Comparison of ENCODE assay signal across 8 cellular contexts in the genomic region with DNA sequence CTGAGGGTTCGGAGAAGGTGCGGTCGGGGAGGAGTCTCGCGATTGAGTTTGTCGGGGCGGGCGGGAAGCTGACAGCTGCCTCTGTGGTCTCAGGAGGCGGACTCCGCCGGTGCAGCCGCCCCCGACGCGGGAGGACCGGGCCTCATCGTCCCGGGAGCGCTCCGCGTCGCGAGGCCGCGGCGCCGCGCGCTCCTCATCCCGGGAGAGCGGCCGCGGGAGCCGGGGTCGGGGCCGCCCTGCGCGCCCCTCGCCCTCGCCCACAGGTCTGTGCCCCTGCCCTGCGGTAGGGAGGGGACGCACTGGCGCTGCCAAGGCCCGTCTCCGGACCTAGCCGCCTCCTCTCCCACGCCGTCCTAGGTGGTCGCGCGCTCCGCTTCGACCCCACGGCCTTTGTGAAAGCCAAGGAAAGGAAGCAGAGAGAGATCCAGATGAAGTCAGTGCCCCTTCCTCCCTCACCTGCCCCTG. TPM values are rescaled to one million over a fixed set of nuclear protein-coding genes. Genes with fewer than 3 reads are reported as not detected.
DNase-seq lines count a peak whose midpoint lies in the region; ATAC-seq and TF ChIP-seq lines count a peak whose summit lies in the region.

No MANE protein-coding gene starts in this region.

- no peaks in the 10 kb centered on the region for H3K9me3 Mint-ChIP-seq in Calu3 (ENCODE audit: low read depth, unreplicated experiment)
- no peaks in the 10 kb centered on the region for H3K9me3 Mint-ChIP-seq in activated naive CD8-positive, alpha-beta T cell treated with anti-CD3 and anti-CD28 coated beads, Interleukin-2, amount 10 ng/mL, durations not matched to agents 7 days and 5 days

- no peaks in the 10 kb centered on the region for H3K9me3 ChIP-seq in iPS-15b (ENCODE audit: control insufficient read depth, insufficient read depth, low read length)
- H3K9me3 ChIP-seq in HAP-1 = no peaks in the 10 kb centered on the region

- intact Hi-C loops in Calu3 (cut with micrococcal nuclease; ENCODE audit: unreplicated experiment) = no loop called here

- peaks cover 10% of the 10 kb centered on the region for H3K36me3 ChIP-seq in iPS-15b (ENCODE audit: control insufficient read depth, insufficient read depth, low read length)
- H3K36me3 ChIP-seq in HAP-1 (replicated peaks) = peaks cover 15% of the 10 kb centered on the region

- H3K27me3 ChIP-seq in iPS-15b (ENCODE audit: control insufficient read depth, insufficient read depth, low read length) = peaks cover 20% of the 10 kb centered on the region
- H3K27me3 ChIP-seq in HAP-1 (ENCODE audit: low read depth) = no peaks in the 10 kb centered on the region

- in situ Hi-C loops in HAP-1 (cut with MboI; ENCODE audit: low sequenced_read_pairs) = no loop called here

- ATAC-seq in activated naive CD8-positive, alpha-beta T cell treated with anti-CD3 and anti-CD28 coated beads, Interleukin-2, amount 10 ng/mL, durations not matched to agents 7 days and 5 days (ENCODE audit: low read depth) = peak; percentile 44

- peaks cover 4% of the 10 kb centered on the region for H3K4me1 ChIP-seq in iPS-15b (ENCODE audit: control insufficient read depth, insufficient read depth, low read length)
- no peaks in the 10 kb centered on the region; the same call in 1 of the 2 replicates for H3K4me1 ChIP-seq in HAP-1

- CTCF ChIA-PET in Calu3 (lab: Charles Lee) = interaction anchor here (1.0 to 1.6 kb wide), 5 partner anchors 63 to 199 kb away, joined by 3 to 9 read pairs (median 4); a partner anchor contains a TSS

- peaks cover 21% of the 10 kb centered on the region for H3K4me1 Mint-ChIP-seq in Calu3 (ENCODE audit: low read depth, unreplicated experiment)
- H3K4me1 Mint-ChIP-seq in activated naive CD8-positive, alpha-beta T cell treated with anti-CD3 and anti-CD28 coated beads, Interleukin-2, amount 10 ng/mL, durations not matched to agents 7 days and 5 days = peaks cover 11% of the 10 kb centered on the region

- peak overlapping the region; percentile 72 for H3K4me3 ChIP-seq in iPS-15b (ENCODE audit: low read depth, low read length)
- H3K4me3 ChIP-seq in HAP-1 = no peak overlapping the region

- DNase-seq in Calu3 (no peak), NCI-H748 (lab: John Stamatoyannopoulos, UW; ENCODE audit: unreplicated experiment) (peak; percentile 67), NCI-H526 treated with DMSO at 0.1 percent for 48 hours (lab: John Stamatoyannopoulos, UW) (no peak), HAP-1 (ENCODE audit: low spot score in 2 of 2) (no peak), SIG-M5 (lab: John Stamatoyannopoulos, UW) (no peak)
- peak; percentile 65 for DNase-seq in activated naive CD8-positive, alpha-beta T cell treated with anti-CD3 and anti-CD28 coated beads, Interleukin-2, amount 10 ng/mL, durations not matched to agents 7 days and 5 days
- peak; percentile 41 to 47 for DNase-seq in stimulated activated CD4-positive, alpha-beta T cell treated with anti-CD3 and anti-CD28 coated beads, Interleukin-2, amount 100 ng/mL, for 24 hours

- H3K36me3 Mint-ChIP-seq in Calu3 (ENCODE audit: insufficient read depth, unreplicated experiment) = peaks cover 20% of the 10 kb centered on the region
- H3K36me3 Mint-ChIP-seq in activated naive CD8-positive, alpha-beta T cell treated with anti-CD3 and anti-CD28 coated beads, Interleukin-2, amount 10 ng/mL, durations not matched to agents 7 days and 5 days = peaks cover 10% of the 10 kb centered on the region

- POLR2A ChIA-PET in activated naive CD8-positive, alpha-beta T cell treated with anti-CD3 and anti-CD28 coated beads, Interleukin-2, amount 10 ng/mL, durations not matched to agents 7 days and 5 days (lab: Charles Lee) = no interaction called here

- peak overlapping the region; percentile 75 for H3K27ac Mint-ChIP-seq in Calu3 (ENCODE audit: unreplicated experiment)
- H3K27ac Mint-ChIP-seq in activated naive CD8-positive, alpha-beta T cell treated with anti-CD3 and anti-CD28 coated beads, Interleukin-2, amount 10 ng/mL, durations not matched to agents 7 days and 5 days = peak overlapping the region; percentile 79

- peak overlapping the region; percentile 87 for H3K4me3 Mint-ChIP-seq in Calu3 (ENCODE audit: low read depth, unreplicated experiment)
- peak overlapping the region; percentile 82 for H3K4me3 Mint-ChIP-seq in activated naive CD8-positive, alpha-beta T cell treated with anti-CD3 and anti-CD28 coated beads, Interleukin-2, amount 10 ng/mL, durations not matched to agents 7 days and 5 days

- BruUV-seq in Calu3 (replicated peaks; lab: Mats Ljungman, UMichigan) = no TSS peak

- TF ChIP-seq CTCF in Calu3 (IDR thresholded peaks at IDR 0.05; ENCODE audit: unreplicated experiment) = no peak

- no peak overlapping the region for H3K9ac ChIP-seq in iPS-15b (ENCODE audit: low read depth, low read length)

- peaks cover 27% of the 10 kb centered on the region for H3K27me3 Mint-ChIP-seq in Calu3 (ENCODE audit: unreplicated experiment)
- H3K27me3 Mint-ChIP-seq in activated naive CD8-positive, alpha-beta T cell treated with anti-CD3 and anti-CD28 coated beads, Interleukin-2, amount 10 ng/mL, durations not matched to agents 7 days and 5 days = peaks cover 13% of the 10 kb centered on the region

RNA-seq across cellular contexts. Expression of a gene that starts 6.9 kb away (rescaled TPM):
- not detected in 2 replicates for total RNA-seq in Calu3 (2022)
- total RNA-seq in activated naive CD8-positive, alpha-beta T cell treated with anti-CD3 and anti-CD28 coated beads, Interleukin-2, amount 10 ng/mL, durations not matched to agents 7 days and 5 days = not detected

RNA-seq across cellular contexts. Expression of a gene that starts 20.7 kb away (rescaled TPM):
- total RNA-seq in Calu3 (2022) = 31.0 and 32.7 TPM in 2 replicates
- 10 to 100 TPM; 31.5 to 34.2 TPM for total RNA-seq in activated naive CD8-positive, alpha-beta T cell treated with anti-CD3 and anti-CD28 coated beads, Interleukin-2, amount 10 ng/mL, durations not matched to agents 7 days and 5 days

RNA-seq across cellular contexts. Expression of a gene that starts 24.8 kb away (rescaled TPM):
- total RNA-seq in Calu3 (2022) = not detected in 2 replicates
- not detected for total RNA-seq in activated naive CD8-positive, alpha-beta T cell treated with anti-CD3 and anti-CD28 coated beads, Interleukin-2, amount 10 ng/mL, durations not matched to agents 7 days and 5 days

RNA-seq across cellular contexts. Expression of a gene that starts 42.3 kb away (rescaled TPM):
- total RNA-seq in Calu3 (2022) = not detected in 2 replicates
- not detected for total RNA-seq in activated naive CD8-positive, alpha-beta T cell treated with anti-CD3 and anti-CD28 coated beads, Interleukin-2, amount 10 ng/mL, durations not matched to agents 7 days and 5 days

Comparison
In these comparisons a context has a peak if more than half of its experiments do, and no peak if none do; other contexts are left out.
1. DNase-seq: peak in NCI-H748 (single experiment), activated naive CD8-positive, alpha-beta T cell treated with anti-CD3 and anti-CD28 coated beads, Interleukin-2, amount 10 ng/mL, durations not matched to agents 7 days and 5 days (single experiment) and stimulated activated CD4-positive, alpha-beta T cell treated with anti-CD3 and anti-CD28 coated beads, Interleukin-2, amount 100 ng/mL, for 24 hours (2 of 2); none in Calu3 (single experiment), NCI-H526 treated with DMSO at 0.1 percent for 48 hours (single experiment), HAP-1 (0 of 2) and SIG-M5 (single experiment).